In genomic region chr6:44245912-44246662, GRCh38 we compare ENCODE assay signal across 8 cellular contexts. TPM values are rescaled to one million over a fixed set of nuclear protein-coding genes. Genes with fewer than 3 reads are reported as not detected.
DNase-seq lines count a peak whose midpoint lies in the region; ATAC-seq and TF ChIP-seq lines count a peak whose summit lies in the region.

No MANE protein-coding gene starts in this region.

- TF ChIP-seq POLR2A in esophagus squamous epithelium (IDR thresholded peaks at IDR 0.05) = no peak

- H3K27me3 ChIP-seq in Caco-2 (replicated peaks; ENCODE audit: control insufficient read depth, insufficient read depth, low read length) = no peaks in the 10 kb centered on the region
- H3K27me3 ChIP-seq in OCI-LY1 (ENCODE audit: insufficient read depth, low read length) = no peaks in the 10 kb centered on the region
- no peaks in the 10 kb centered on the region for H3K27me3 ChIP-seq in esophagus squamous epithelium

- H3K4me3 ChIP-seq in Caco-2 (ENCODE audit: low read depth, low read length) = peak overlapping the region; percentile 97
- H3K4me3 ChIP-seq in OCI-LY1 (ENCODE audit: low read depth, low read length, poor library complexity, severe bottlenecking) = peak overlapping the region; percentile 98
- H3K4me3 ChIP-seq in esophagus squamous epithelium = peak overlapping the region; percentile 81 to 94 (median 94)

- H3K4me1 ChIP-seq in Caco-2 (peaks cover 15% of the 10 kb centered on the region), OCI-LY1 (ENCODE audit: insufficient read depth, low read length, severe bottlenecking) (peaks cover 25% of the 10 kb centered on the region), esophagus squamous epithelium (peaks cover 16 to 43% (median 31%) of the 10 kb centered on the region in 3 donors)

- H3K4me3 Mint-ChIP-seq in Caco-2 (ENCODE audit: unreplicated experiment) = peak overlapping the region; percentile 97
- peak overlapping the region; percentile 95 to 100 (median 98) for H3K4me3 Mint-ChIP-seq in naive B cell
- H3K4me3 Mint-ChIP-seq in stimulated activated memory B cell treated with anti-CD40 and anti-IgM and Interleukin-4, amounts not matched to agents 10 μg/mL and 1 μg/mL and 100 μg/mL, for 72 hours = peak overlapping the region; percentile 96

- H3K27ac Mint-ChIP-seq in Caco-2 (ENCODE audit: unreplicated experiment) (peak overlapping the region; percentile 99), naive B cell (peak overlapping the region; percentile 95 to 100 (median 98))
- peak overlapping the region; percentile 97 for H3K27ac Mint-ChIP-seq in stimulated activated memory B cell treated with anti-CD40 and anti-IgM and Interleukin-4, amounts not matched to agents 10 μg/mL and 1 μg/mL and 100 μg/mL, for 72 hours

- H3K9me3 ChIP-seq in Caco-2 (no peaks in the 10 kb centered on the region), OCI-LY1 (ENCODE audit: low read length) (no peaks in the 10 kb centered on the region), esophagus squamous epithelium (no peaks in the 10 kb centered on the region)

- no peak overlapping the region for H2AFZ ChIP-seq in OCI-LY1 (ENCODE audit: low read length)

- intact Hi-C loops in Caco-2 (cut with micrococcal nuclease; ENCODE audit: unreplicated experiment) = loop anchor here (5.0 kb wide), 1 partner anchor 429 kb away; no protein-coding TSS in a partner anchor
- intact Hi-C loops in esophagus squamous epithelium (cut with DNase I) = no loop called here

- no peaks in the 10 kb centered on the region for H3K9me2 ChIP-seq in OCI-LY1 (ENCODE audit: low read depth, low read length)

- H3K27me3 Mint-ChIP-seq in Caco-2 (ENCODE audit: insufficient read depth, unreplicated experiment) = no peaks in the 10 kb centered on the region
- peaks cover 0 to 4% (median 0%) of the 10 kb centered on the region in 3 donors for H3K27me3 Mint-ChIP-seq in naive B cell
- H3K27me3 Mint-ChIP-seq in stimulated activated memory B cell treated with anti-CD40 and anti-IgM and Interleukin-4, amounts not matched to agents 10 μg/mL and 1 μg/mL and 100 μg/mL, for 72 hours = no peaks in the 10 kb centered on the region

- H3K27ac ChIP-seq in OCI-LY1 (ENCODE audit: low read depth, low read length, poor library complexity, severe bottlenecking) (peak overlapping the region; percentile 84), esophagus squamous epithelium (peak overlapping the region; percentile 96 to 99 (median 98))

- CTCF ChIA-PET in Caco-2 (lab: Charles Lee) = interaction anchor here (0.8 to 1.6 kb wide), 5 partner anchors 9 to 134 kb away, joined by 3 to 8 read pairs (median 4); partner anchors contain the start of gene SLC29A1

- WGBS in esophagus squamous epithelium, 2 donors = 0% methylated on average over 6 to 10 of the region's 62 CpGs

- H3K4me2 ChIP-seq in OCI-LY1 (ENCODE audit: low read length) = peak overlapping the region; percentile 82

- H4K20me1 ChIP-seq in OCI-LY1 (ENCODE audit: insufficient read depth, low read length) = no peaks in the 10 kb centered on the region

- TF ChIP-seq CTCF in Caco-2 (IDR thresholded peaks at IDR 0.05; ENCODE audit: insufficient read depth in 1 of 2, low read depth in 1 of 2, low read length in 1 of 2, severe bottlenecking in 1 of 2, unreplicated experiment in 1 of 2) (peak; percentile 26 to 58), OCI-LY1 (IDR thresholded peaks at IDR 0.05; ENCODE audit: low read length) (peak; percentile 54), esophagus squamous epithelium (IDR thresholded peaks at IDR 0.05) (peak in 1 of 6 experiments; percentile 45)

- DNase-seq in Caco-2 (peak; percentile 92 to 96), esophagus squamous epithelium (lab: John Stamatoyannopoulos, UW) (no peak), naive B cell (peak; percentile 88)
- DNase-seq in activated T-cell treated with anti-CD3 and anti-CD28 coated beads, Interleukin-2, amount 50 U/mL, for 48 hours = peak; percentile 91 to 94

- H3K4me1 Mint-ChIP-seq in Caco-2 (ENCODE audit: low read depth, unreplicated experiment) = peaks cover 13% of the 10 kb centered on the region
- H3K4me1 Mint-ChIP-seq in naive B cell = peaks cover 38 to 49% (median 39%) of the 10 kb centered on the region in 3 donors
- peaks cover 37% of the 10 kb centered on the region for H3K4me1 Mint-ChIP-seq in stimulated activated memory B cell treated with anti-CD40 and anti-IgM and Interleukin-4, amounts not matched to agents 10 μg/mL and 1 μg/mL and 100 μg/mL, for 72 hours

- ATAC-seq in GM19463 (IDR thresholded peaks at IDR 0.05; ENCODE audit: unreplicated experiment) = peak; percentile 57
- ATAC-seq in HG03575 (IDR thresholded peaks at IDR 0.05; ENCODE audit: extremely low read depth, insufficient number of reproducible peaks, low FRiP score, unreplicated experiment) = peak; percentile 18
- ATAC-seq in naive B cell (ENCODE audit: low read depth in 2 of 2) = peak; percentile 44 to 52
- ATAC-seq in stimulated activated memory B cell treated with anti-CD40 and anti-IgM and Interleukin-4, amounts not matched to agents 10 μg/mL and 1 μg/mL and 100 μg/mL, for 72 hours = peak; percentile 78

- POLR2A ChIA-PET in Caco-2 (lab: Charles Lee) = interaction anchor here (0.5 to 2.1 kb wide), 12 partner anchors 9 to 151 kb away, joined by 3 to 37 read pairs (median 4); partner anchors contain the start of genes MRPL14, SLC29A1, SLC35B2 and TMEM63B

- BruUV-seq in Caco-2 (replicated peaks; lab: Mats Ljungman, UMichigan) = no TSS peak

- H3K9me3 Mint-ChIP-seq in Caco-2 (ENCODE audit: unreplicated experiment) (no peaks in the 10 kb centered on the region), naive B cell (peaks cover 0 to 6% (median 0%) of the 10 kb centered on the region in 7 donors)
- no peaks in the 10 kb centered on the region for H3K9me3 Mint-ChIP-seq in stimulated activated memory B cell treated with anti-CD40 and anti-IgM and Interleukin-4, amounts not matched to agents 10 μg/mL and 1 μg/mL and 100 μg/mL, for 72 hours

- peak overlapping the region; percentile 99 for H3K9ac ChIP-seq in OCI-LY1 (ENCODE audit: low read length)

- H3F3A ChIP-seq in OCI-LY1 (ENCODE audit: insufficient read depth, low read length) = no peaks in the 10 kb centered on the region

- H3K79me2 ChIP-seq in OCI-LY1 (ENCODE audit: insufficient read depth, low read length) = peaks cover 22% of the 10 kb centered on the region

- peaks cover 6% of the 10 kb centered on the region for H3K36me3 ChIP-seq in Caco-2 (ENCODE audit: control insufficient read depth, insufficient read depth, low read length)
- H3K36me3 ChIP-seq in OCI-LY1 (ENCODE audit: insufficient read depth, low read length) = peaks cover 41% of the 10 kb centered on the region
- peaks cover 12 to 29% (median 22%) of the 10 kb centered on the region in 3 donors for H3K36me3 ChIP-seq in esophagus squamous epithelium

- H3K36me3 Mint-ChIP-seq in Caco-2 (ENCODE audit: insufficient read depth, unreplicated experiment) = peaks cover 55% of the 10 kb centered on the region
- peaks cover 13 to 26% of the 10 kb centered on the region in 2 donors for H3K36me3 Mint-ChIP-seq in naive B cell
- H3K36me3 Mint-ChIP-seq in stimulated activated memory B cell treated with anti-CD40 and anti-IgM and Interleukin-4, amounts not matched to agents 10 μg/mL and 1 μg/mL and 100 μg/mL, for 72 hours = peaks cover 41% of the 10 kb centered on the region

RNA-seq across cellular contexts. Expression of gene HSP90AB1, which starts 0.8 kb away (rescaled TPM):
- 967 and 1,046 TPM in 2 replicates for total RNA-seq in Caco-2 (2022)
- total RNA-seq in esophagus squamous epithelium = 100 to 1,000 TPM; 433 to 696 (median 601) TPM
- polyA plus RNA-seq in naive B cell (ENCODE audit: low read depth in 6 of 6) = 100 to 1,000 TPM; 420 to 486 (median 447) TPM

RNA-seq across cellular contexts. Expression of gene SLC35B2, which starts 11.2 kb away (rescaled TPM):
- total RNA-seq in Caco-2 (2022) (44.6 and 44.8 TPM in 2 replicates), esophagus squamous epithelium (10 to 100 TPM in 3 of 4 donors, 1 to 10 TPM in 1; 9.7 to 34.4 (median 21.2) TPM)
- 10 to 100 TPM; 24.2 to 38.6 (median 27.2) TPM for polyA plus RNA-seq in naive B cell (ENCODE audit: low read depth in 6 of 6)

RNA-seq across cellular contexts. Expression of gene NFKBIE, which starts 19.3 kb away (rescaled TPM):
- 8.4 and 10.1 TPM in 2 replicates for total RNA-seq in Caco-2 (2022)
- total RNA-seq in esophagus squamous epithelium = 10 to 100 TPM in 3 of 4 donors, 1 to 10 TPM in 1; 8.6 to 11.2 (median 10.2) TPM
- 10 to 100 TPM; 22.1 to 30.8 (median 27.9) TPM for polyA plus RNA-seq in naive B cell (ENCODE audit: low read depth in 6 of 6)

RNA-seq across cellular contexts. Expression of gene SLC29A1, which starts 22.7 kb away (rescaled TPM):
- total RNA-seq in Caco-2 (2022) (80.7 and 81.3 TPM in 2 replicates), esophagus squamous epithelium (10 to 100 TPM; 12.7 to 24.8 (median 22.3) TPM)
- 1 to 10 TPM in 3 of 6 donors, under 1 TPM in 3; 0.15 to 3.1 (median 0.99) TPM for polyA plus RNA-seq in naive B cell (ENCODE audit: low read depth in 6 of 6)

RNA-seq across cellular contexts. Expression of gene TMEM151B, which starts 24.2 kb away (rescaled TPM):
- not detected in 2 replicates for total RNA-seq in Caco-2 (2022)
- total RNA-seq in esophagus squamous epithelium = not detected
- polyA plus RNA-seq in naive B cell (ENCODE audit: low read depth in 6 of 6) = not detected

Comparison
In these comparisons a context has a peak if more than half of its experiments do, and no peak if none do; other contexts are left out.
1. ATAC-seq: peak in every context shown above with its lines; median percentile 78 in stimulated activated memory B cell treated with anti-CD40 and anti-IgM and Interleukin-4, amounts not matched to agents 10 μg/mL and 1 μg/mL and 100 μg/mL, for 72 hours; 57 in GM19463; 48 in naive B cell; 18 in HG03575.